In genomic region chr7:123823898-123824753, GRCh38 we compare ENCODE assay signal across 9 cellular contexts. TPM values are rescaled to one million over a fixed set of nuclear protein-coding genes. Genes with fewer than 3 reads are reported as not detected.
A peak's percentile ranks its signal among the peaks of the same experiment; 100 is the strongest.
DNase-seq lines count a peak whose midpoint lies in the region; ATAC-seq and TF ChIP-seq lines count a peak whose summit lies in the region.
"Had no signal": no experiment of that assay in that cellular context is flagged by ENCODE, and none has a peak within 500 bp of the region (broad histone marks: within the 10 kb centered on the region; RNA-seq: fewer than 3 reads in every experiment).

No MANE protein-coding gene starts in this region.

- no peak for TF ChIP-seq CTCF in osteoblast (IDR thresholded peaks at IDR 0.05; ENCODE audit: extremely low read depth, low read depth, low read length)
- TF ChIP-seq CTCF in thyroid gland (IDR thresholded peaks at IDR 0.05): no peak

- no peak overlapping the region for H3K27ac Mint-ChIP-seq in naive B cell

- ATAC-seq in GM18499 (IDR thresholded peaks at IDR 0.05; ENCODE audit: insufficient read depth, unreplicated experiment) (peak; percentile 86), GM21529 (IDR thresholded peaks at IDR 0.05; ENCODE audit: unreplicated experiment) (peak; percentile 97), HG03521 (IDR thresholded peaks at IDR 0.05; ENCODE audit: unreplicated experiment) (peak; percentile 95), naive B cell (ENCODE audit: low read depth in 2 of 2) (peak; percentile 56 to 58)

- no peaks in the 10 kb centered on the region for H3K9me3 ChIP-seq in osteoblast (ENCODE audit: low read depth, low read length)
- no peaks in the 10 kb centered on the region for H3K9me3 ChIP-seq in thyroid gland

- peaks cover 0 to 6% (median 5%) of the 10 kb centered on the region in 3 donors for H3K4me1 Mint-ChIP-seq in naive B cell

- no peak for TF ChIP-seq POLR2A in thyroid gland (IDR thresholded peaks at IDR 0.05)

- no peaks in the 10 kb centered on the region for H3K36me3 Mint-ChIP-seq in naive B cell

- no peaks in the 10 kb centered on the region for H4K20me1 ChIP-seq in osteoblast (ENCODE audit: insufficient read depth, low read length)

- H3K4me2 ChIP-seq in osteoblast (ENCODE audit: insufficient read depth, low read length): no peak overlapping the region

- H3K4me1 ChIP-seq in osteoblast (ENCODE audit: insufficient read depth, low read length) (no peaks in the 10 kb centered on the region), thyroid gland (no peaks in the 10 kb centered on the region)

- H3K27me3 Mint-ChIP-seq in naive B cell: peaks cover 11 to 29% (median 22%) of the 10 kb centered on the region in 3 donors

- H3K4me3 ChIP-seq in osteoblast (ENCODE audit: insufficient read depth, low read length): no peak overlapping the region
- no peak overlapping the region for H3K4me3 ChIP-seq in thyroid gland (replicated peaks in 1 of 3)

- peaks cover 0 to 2% (median 0%) of the 10 kb centered on the region in 7 donors for H3K9me3 Mint-ChIP-seq in naive B cell

- DNase-seq in naive B cell: no peak
- no peak for DNase-seq in osteoblast (ENCODE audit: insufficient read length, low spot score, missing footprints)
- no peak for DNase-seq in SIG-M5 treated with dmso at 0.1 percent for 504 hours (lab: John Stamatoyannopoulos, UW; ENCODE audit: unreplicated experiment)
- DNase-seq in thyroid gland: no peak
- DNase-seq in NCI-H1417 (lab: John Stamatoyannopoulos, UW): no peak
- DNase-seq: retina had no signal

- H3K36me3 ChIP-seq in osteoblast (ENCODE audit: insufficient read depth, low read length) (no peaks in the 10 kb centered on the region), thyroid gland (no peaks in the 10 kb centered on the region)

- H3K27me3 ChIP-seq in osteoblast (ENCODE audit: insufficient read depth, low read length) (no peaks in the 10 kb centered on the region), thyroid gland (no peaks in the 10 kb centered on the region)

- 80 to 84% methylated on average over 3 of the region's 3 CpGs for WGBS in thyroid gland, 2 donors

- intact Hi-C loops in thyroid gland (cut with DNase I): no loop called here

- no peaks in the 10 kb centered on the region for H3K79me2 ChIP-seq in osteoblast (ENCODE audit: insufficient read depth, low read length)

- peak overlapping the region in 3 of 8 donors; percentile 6 to 52 (median 26) for H3K4me3 Mint-ChIP-seq in naive B cell

- no peak overlapping the region for H2AFZ ChIP-seq in osteoblast (ENCODE audit: low read length)

- no peak overlapping the region for H3K27ac ChIP-seq in osteoblast (ENCODE audit: low read depth, low read length)
- no peak overlapping the region for H3K27ac ChIP-seq in thyroid gland

RNA-seq across cellular contexts. Expression of gene HYAL4, which starts 20.8 kb away (rescaled TPM):
- polyA plus RNA-seq in naive B cell (ENCODE audit: low read depth in 6 of 6): not detected
- total RNA-seq in osteoblast (not detected in 2 replicates), thyroid gland (under 1 TPM in 2 of 4 donors, not detected in 2; 0.13 to 0.89 TPM)
